ENCODE assay signal across 9 cellular contexts in the genomic region with DNA sequence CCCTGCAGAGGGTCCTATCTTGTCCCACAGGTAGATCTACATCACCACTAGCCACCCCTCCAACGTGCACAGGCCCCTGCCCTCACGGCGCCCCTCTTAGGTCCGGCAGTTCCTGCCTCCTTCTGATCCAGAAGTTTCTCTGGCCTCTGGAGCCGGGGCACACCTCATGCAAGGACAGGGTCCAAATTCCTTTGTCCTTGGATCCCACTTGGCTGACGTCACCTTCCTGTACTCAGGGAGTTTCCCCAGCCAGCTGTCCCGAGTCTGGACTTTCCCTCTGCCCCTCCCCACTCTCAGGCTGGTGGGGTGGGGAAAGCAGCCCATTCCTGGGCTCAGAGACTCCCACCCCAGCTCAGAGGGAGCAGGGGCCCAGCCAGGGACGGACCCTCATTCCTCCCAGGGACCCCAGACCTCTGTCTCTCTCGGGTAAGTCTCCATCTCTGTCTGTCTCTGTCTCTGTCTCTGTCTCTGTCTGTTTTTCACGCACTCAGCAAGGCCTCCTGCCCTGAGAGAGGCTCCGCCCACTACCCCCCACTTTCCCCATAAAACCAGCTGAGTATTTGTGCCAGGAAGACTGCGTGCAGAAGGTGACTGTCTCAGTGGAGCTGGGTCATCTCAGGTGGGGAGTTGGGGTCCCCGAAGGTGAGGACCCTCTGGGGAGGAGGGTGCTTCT. TPM values are rescaled to one million over a fixed set of nuclear protein-coding genes. Genes with fewer than 3 reads are reported as not detected.
DNase-seq lines count a peak whose midpoint lies in the region; ATAC-seq, FAIRE-seq and TF ChIP-seq lines count a peak whose summit lies in the region.
"Had no signal": no experiment of that assay in that cellular context is flagged by ENCODE, and none has a peak within 500 bp of the region (broad histone marks: within the 10 kb centered on the region; RNA-seq: fewer than 3 reads in every experiment).

A gene with protein sequence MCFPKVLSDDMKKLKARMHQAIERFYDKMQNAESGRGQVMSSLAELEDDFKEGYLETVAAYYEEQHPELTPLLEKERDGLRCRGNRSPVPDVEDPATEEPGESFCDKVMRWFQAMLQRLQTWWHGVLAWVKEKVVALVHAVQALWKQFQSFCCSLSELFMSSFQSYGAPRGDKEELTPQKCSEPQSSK (plus strand): TSS at position 572 of the 673 bp plus-strand sequence. CDS start 172 bp downstream, outside the sequence.

- peak; percentile 70 for ATAC-seq in lung (ENCODE audit: insufficient read depth, low FRiP score)
- ATAC-seq in stimulated activated effector memory CD8-positive, alpha-beta T cell treated with anti-CD3 and anti-CD28 coated beads, Interleukin-12 subunit alpha, Interleukin-12 subunit beta, amount 100 ng/mL, for 72 hours, result peak; percentile 68

- peak within 1 kb of the TSS; percentile 67 to 72 for H3K27ac ChIP-seq in lung (ENCODE audit: low read depth in 1 of 2, low read length in 1 of 2)

- H3K27ac Mint-ChIP-seq in T-helper 1 cell treated with Interleukin-12 subunit alpha and Interleukin-12 subunit beta and Interleukin-4 antibody, amounts not matched to agents 30 μg/mL and 1 μg/mL, for 36 hours, result peak within 1 kb of the TSS; percentile 98
- H3K27ac Mint-ChIP-seq in brain, result peak within 1 kb of the TSS in 1 of 5 experiments; percentile 85
- H3K27ac Mint-ChIP-seq in stimulated activated effector memory CD8-positive, alpha-beta T cell treated with anti-CD3 and anti-CD28 coated beads, Interleukin-12 subunit alpha, Interleukin-12 subunit beta, amount 100 ng/mL, for 72 hours, result peak within 1 kb of the TSS; percentile 100

- peaks cover 13% of the 10 kb centered on the region for H3K9me3 Mint-ChIP-seq in T-helper 1 cell treated with Interleukin-12 subunit alpha and Interleukin-12 subunit beta and Interleukin-4 antibody, amounts not matched to agents 30 μg/mL and 1 μg/mL, for 36 hours
- H3K9me3 Mint-ChIP-seq in brain, result peaks cover 0 to 2% (median 0%) of the 10 kb centered on the region in 5 experiments
- no peaks in the 10 kb centered on the region for H3K9me3 Mint-ChIP-seq in stimulated activated effector memory CD8-positive, alpha-beta T cell treated with anti-CD3 and anti-CD28 coated beads, Interleukin-12 subunit alpha, Interleukin-12 subunit beta, amount 100 ng/mL, for 72 hours

- no peaks in the 10 kb centered on the region for H3K27me3 Mint-ChIP-seq in T-helper 1 cell treated with Interleukin-12 subunit alpha and Interleukin-12 subunit beta and Interleukin-4 antibody, amounts not matched to agents 30 μg/mL and 1 μg/mL, for 36 hours (ENCODE audit: low read depth)
- H3K27me3 Mint-ChIP-seq in brain, result peaks cover 19% of the 10 kb centered on the region

- H3K4me3 ChIP-seq in lung, result peak within 1 kb of the TSS; percentile 71

- DNase-seq in GM12892 (ENCODE audit: insufficient read length) (no peak), lung (ENCODE audit: low spot score) (peak; percentile 70), NCI-H1436 treated with DMSO at 0.1 percent for 48 hours (lab: John Stamatoyannopoulos, UW) (no peak), superior temporal gyrus (ENCODE audit: extremely low spot score) (no peak), DMS153 treated with DMSO at 0.1 percent for 48 hours (lab: John Stamatoyannopoulos, UW; ENCODE audit: unreplicated experiment) (no peak)
- peak in 1 of 2 donors; percentile 87 for DNase-seq in stimulated activated effector memory CD8-positive, alpha-beta T cell treated with anti-CD3 and anti-CD28 coated beads, Interleukin-12 subunit alpha, Interleukin-12 subunit beta, amount 100 ng/mL, for 72 hours (ENCODE audit: low spot score in 2 of 2)

- FAIRE-seq in GM12892 (lab: Jason Lieb, UNC), result peak; percentile 73
- FAIRE-seq: TTC549 had no signal

- peak within 1 kb of the TSS; percentile 100 for H3K4me3 Mint-ChIP-seq in T-helper 1 cell treated with Interleukin-12 subunit alpha and Interleukin-12 subunit beta and Interleukin-4 antibody, amounts not matched to agents 30 μg/mL and 1 μg/mL, for 36 hours
- peak within 1 kb of the TSS in 2 of 5 experiments; percentile 14 to 51 for H3K4me3 Mint-ChIP-seq in brain
- H3K4me3 Mint-ChIP-seq in stimulated activated effector memory CD8-positive, alpha-beta T cell treated with anti-CD3 and anti-CD28 coated beads, Interleukin-12 subunit alpha, Interleukin-12 subunit beta, amount 100 ng/mL, for 72 hours, result peak within 1 kb of the TSS; percentile 100

- H3K27me3 ChIP-seq in lung (ENCODE audit: control insufficient read depth, insufficient read depth), result no peaks in the 10 kb centered on the region

- peaks cover 55% of the 10 kb centered on the region for H3K4me1 Mint-ChIP-seq in T-helper 1 cell treated with Interleukin-12 subunit alpha and Interleukin-12 subunit beta and Interleukin-4 antibody, amounts not matched to agents 30 μg/mL and 1 μg/mL, for 36 hours (ENCODE audit: low read depth)
- H3K4me1 Mint-ChIP-seq in brain, result peaks cover 7% of the 10 kb centered on the region
- peaks cover 57% of the 10 kb centered on the region for H3K4me1 Mint-ChIP-seq in stimulated activated effector memory CD8-positive, alpha-beta T cell treated with anti-CD3 and anti-CD28 coated beads, Interleukin-12 subunit alpha, Interleukin-12 subunit beta, amount 100 ng/mL, for 72 hours

- peaks cover 0 to 17% of the 10 kb centered on the region in 2 donors for H3K36me3 ChIP-seq in lung (ENCODE audit: control insufficient read depth in 2 of 2, insufficient read depth in 2 of 2, low read length in 2 of 2)

- peaks cover under 1 to 22% of the 10 kb centered on the region in 2 donors for H3K4me1 ChIP-seq in lung (ENCODE audit: control insufficient read depth in 2 of 2, insufficient read depth in 2 of 2, low read length in 2 of 2)

- no peaks in the 10 kb centered on the region for H3K9me3 ChIP-seq in lung (ENCODE audit: control insufficient read depth in 2 of 2, insufficient read depth in 1 of 2, low read length in 1 of 2)

- peak; percentile 61; the same call in 1 of the 2 replicates for TF ChIP-seq POLR2A in GM12892 (IDR thresholded peaks at IDR 0.05; ENCODE audit: low read depth, low read length)

- H3K36me3 Mint-ChIP-seq in T-helper 1 cell treated with Interleukin-12 subunit alpha and Interleukin-12 subunit beta and Interleukin-4 antibody, amounts not matched to agents 30 μg/mL and 1 μg/mL, for 36 hours (ENCODE audit: low read depth), result peaks cover 71% of the 10 kb centered on the region
- no peaks in the 10 kb centered on the region for H3K36me3 Mint-ChIP-seq in brain
- peaks cover 65% of the 10 kb centered on the region for H3K36me3 Mint-ChIP-seq in stimulated activated effector memory CD8-positive, alpha-beta T cell treated with anti-CD3 and anti-CD28 coated beads, Interleukin-12 subunit alpha, Interleukin-12 subunit beta, amount 100 ng/mL, for 72 hours

- WGBS in lung, 2 donors, result 38 to 63% methylated on average over 13 of the region's 13 CpGs

- TF ChIP-seq CTCF in brain (conservative IDR thresholded peaks at IDR 0.05) (no peak), lung (IDR thresholded peaks at IDR 0.05; ENCODE audit: control extremely low read depth, extremely low read depth) (no peak)

RNA-seq across cellular contexts. Expression of the gene that starts here (rescaled TPM):
- 373 TPM for polyA plus RNA-seq in GM12892 (2012; ENCODE audit: missing spikeins)
- 10.6 TPM for polyA plus RNA-seq in brain (ENCODE audit: insufficient read depth, low read depth, low replicate concordance)
- total RNA-seq in lung, result 100 to 1,000 TPM in 1 of 2 donors, 10 to 100 TPM in 1; 83.7 to 153 TPM
- 100 to 1,000 TPM; 247 to 275 TPM for polyA plus RNA-seq in lung

Comparison
In these comparisons a context has a peak if more than half of its experiments do, and no peak if none do; other contexts are left out.
1. RNA of the gene that starts here (polyA plus RNA-seq): 247 to 275 TPM in lung; 10.6 TPM in brain (single experiment); every median in the first group is over 10 times any median in the second.